19 cellular contexts compared by ENCODE assay signal in genomic region chr5:72799721-72800120, GRCh38. TPM values are rescaled to one million over a fixed set of nuclear protein-coding genes. Genes with fewer than 3 reads are reported as not detected.
DNase-seq lines count a peak whose midpoint lies in the region; ATAC-seq and TF ChIP-seq lines count a peak whose summit lies in the region.
"Had no signal": no experiment of that assay in that cellular context is flagged by ENCODE, and none has a peak within 500 bp of the region (broad histone marks: within the 10 kb centered on the region; RNA-seq: fewer than 3 reads in every experiment).

No MANE protein-coding gene starts in this region.

- H2AFZ ChIP-seq in OCI-LY7 (ENCODE audit: low read length) = no peak overlapping the region
- H2AFZ ChIP-seq: GM23338 had no signal

- H3K4me3 ChIP-seq in fibroblast of pulmonary artery (replicated peaks; ENCODE audit: low read depth, low read length) (no peak overlapping the region), OCI-LY7 (ENCODE audit: low read depth, low read length, poor library complexity, severe bottlenecking) (no peak overlapping the region)
- H3K4me3 ChIP-seq: GM23338 had no signal

- no peaks in the 10 kb centered on the region for H3K36me3 ChIP-seq in OCI-LY7 (ENCODE audit: insufficient read depth, low read length)
- H3K36me3 ChIP-seq: BE2C had no signal

- POLR2A ChIA-PET in OCI-LY7 (lab: Charles Lee) (interaction anchor here (0.5 to 0.7 kb wide), 2 partner anchors 39 to 883 kb away, joined by 3 to 4 read pairs; no protein-coding TSS in a partner anchor), T-cell (lab: Charles Lee) (no interaction called here)

- BruUV-seq in OCI-LY7 (replicated peaks; lab: Mats Ljungman, UMichigan) = no TSS peak

- H3K9me3 Mint-ChIP-seq in T-cell = no peaks in the 10 kb centered on the region
- H3K9me3 Mint-ChIP-seq: CD8-positive, alpha-beta memory T cell; IgD-negative memory B cell had no signal

- ATAC-seq in T-cell (replicated peaks in 1 of 4) (no peak), HG03469 (IDR thresholded peaks at IDR 0.05; ENCODE audit: unreplicated experiment) (no peak)
- ATAC-seq: GM23338, HCT116, HepG2 had no signal

- H3K27ac ChIP-seq in OCI-LY7 (ENCODE audit: low read depth, low read length, poor library complexity, severe bottlenecking) = no peak overlapping the region

- H3K9me3 ChIP-seq in OCI-LY7 (ENCODE audit: low read length) = no peaks in the 10 kb centered on the region
- H3K9me3 ChIP-seq: BE2C had no signal

- no peak overlapping the region for H3K4me2 ChIP-seq in OCI-LY7 (ENCODE audit: low read length)
- H3K4me2 ChIP-seq: GM23338 had no signal

- no peak overlapping the region for H3K4me3 Mint-ChIP-seq in T-cell
- H3K4me3 Mint-ChIP-seq: CD4-positive, CD25-positive, alpha-beta regulatory T cell; CD8-positive, alpha-beta memory T cell; GM23338; HFFc6; IgD-negative memory B cell had no signal

- DNase-seq in NCI-H2227 treated with DMSO at 0.1 percent for 48 hours (lab: John Stamatoyannopoulos, UW) = peak; percentile 62
- DNase-seq in dermis blood vessel endothelial cell = peak; percentile 85
- DNase-seq in fibroblast of pulmonary artery (ENCODE audit: low read depth) = peak; percentile 41
- no peak for DNase-seq in GM03348 (ENCODE audit: low spot score)
- DNase-seq in OCI-LY7 (ENCODE audit: low spot score) = no peak
- DNase-seq in T-cell = no peak
- DNase-seq: ACHN; BE2C; C1 segment of cervical spinal cord; CD4-positive, CD25-positive, alpha-beta regulatory T cell; CD8-positive, alpha-beta memory T cell; COR-L47; H7; HFFc6 had no signal

- no peaks in the 10 kb centered on the region for H3K79me2 ChIP-seq in OCI-LY7 (ENCODE audit: insufficient read depth, low read depth, low read length)

- no peaks in the 10 kb centered on the region for H3K9me2 ChIP-seq in OCI-LY7 (ENCODE audit: insufficient read depth, low read length)

- H3K36me3 Mint-ChIP-seq in T-cell = no peaks in the 10 kb centered on the region
- H3K36me3 Mint-ChIP-seq: CD4-positive, CD25-positive, alpha-beta regulatory T cell; CD8-positive, alpha-beta memory T cell had no signal

- CTCF ChIA-PET in OCI-LY7 (lab: Charles Lee; ENCODE audit: unreplicated experiment) (no interaction called here), T-cell (lab: Charles Lee) (no interaction called here)

- no peaks in the 10 kb centered on the region for H3K4me1 ChIP-seq in OCI-LY7 (ENCODE audit: insufficient read depth, low read length, poor library complexity, severe bottlenecking)
- H3K4me1 ChIP-seq: BE2C had no signal

- H4K20me1 ChIP-seq in OCI-LY7 (ENCODE audit: insufficient read depth, low read length) = no peaks in the 10 kb centered on the region

- intact Hi-C loops in OCI-LY7 (cut with micrococcal nuclease; ENCODE audit: unreplicated experiment) = no loop called here

- H3K27ac Mint-ChIP-seq in T-cell = no peak overlapping the region
- H3K27ac Mint-ChIP-seq: CD4-positive, CD25-positive, alpha-beta regulatory T cell; CD8-positive, alpha-beta memory T cell; GM23338; HFFc6; IgD-negative memory B cell had no signal

- TF ChIP-seq CTCF in fibroblast of pulmonary artery (IDR thresholded peaks at IDR 0.05; ENCODE audit: low read length, missing control alignments) (no peak), OCI-LY7 (conservative IDR thresholded peaks at IDR 0.05; ENCODE audit: low read length) (no peak)

- no peaks in the 10 kb centered on the region for H3K4me1 Mint-ChIP-seq in T-cell
- H3K4me1 Mint-ChIP-seq: CD4-positive, CD25-positive, alpha-beta regulatory T cell; CD8-positive, alpha-beta memory T cell; GM23338 had no signal

- peaks cover 27 to 30% of the 10 kb centered on the region in 2 donors for H3K27me3 Mint-ChIP-seq in T-cell

RNA-seq across cellular contexts. Expression of gene TNPO1, which starts 16.7 kb away (rescaled TPM):
- 475 and 624 TPM in 2 replicates for total RNA-seq in dermis blood vessel endothelial cell
- 95.2 and 131 TPM in 2 replicates for total RNA-seq in OCI-LY7 (2014; rRNA removed; shearing (Covaris generic))
- total RNA-seq in OCI-LY7 (2022) = 128 and 132 TPM in 2 replicates
- total RNA-seq in T-cell = 10 to 100 TPM; 66.3 to 79.0 (median 67.8) TPM

Comparison
In these comparisons a context has a peak if more than half of its experiments do, and no peak if none do; other contexts are left out.
1. DNase-seq: peak in NCI-H2227 treated with DMSO at 0.1 percent for 48 hours (single experiment), dermis blood vessel endothelial cell (single experiment) and fibroblast of pulmonary artery (single experiment); none in GM03348 (single experiment), OCI-LY7 (single experiment) and T-cell (0 of 34).